Comparison of ENCODE assay signal across 8 cellular contexts in the genomic region with DNA sequence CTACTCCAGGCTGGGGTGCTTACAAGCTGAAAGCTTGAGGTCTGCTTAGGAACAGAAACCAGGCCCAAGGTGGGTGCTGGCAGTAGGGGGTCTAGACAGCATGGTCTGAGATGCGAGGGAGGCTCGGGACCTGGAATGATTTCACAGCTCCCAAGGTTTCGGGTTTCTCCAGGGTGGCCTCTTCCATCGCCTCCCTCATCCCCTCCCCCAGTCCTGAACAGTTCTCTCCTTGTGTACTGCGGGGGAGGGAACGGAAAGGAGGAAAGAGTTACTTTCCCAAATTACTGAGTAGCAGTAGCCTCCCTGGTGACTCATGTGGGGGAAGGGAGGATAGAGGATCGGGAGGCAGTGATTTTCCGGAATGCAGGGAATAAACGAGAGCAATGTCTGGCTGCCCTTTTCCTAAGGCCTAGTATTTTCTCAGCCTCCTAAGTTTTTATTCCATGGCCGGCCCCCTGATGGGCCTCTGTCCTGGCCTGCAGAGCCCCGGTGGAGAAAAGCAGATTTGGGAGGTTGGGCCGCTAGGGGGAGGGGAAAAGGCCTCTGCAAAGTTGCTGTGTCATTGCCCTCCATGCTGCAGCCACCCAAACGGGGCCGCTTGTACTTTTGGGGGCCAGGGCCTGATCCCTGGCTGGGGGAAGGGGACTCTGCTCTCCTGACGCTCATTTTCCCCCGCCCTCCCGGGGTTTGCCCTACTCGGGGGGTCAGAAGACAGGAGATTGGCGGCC. TPM values are rescaled to one million over a fixed set of nuclear protein-coding genes. Genes with fewer than 3 reads are reported as not detected.
DNase-seq lines count a peak whose midpoint lies in the region; ATAC-seq and TF ChIP-seq lines count a peak whose summit lies in the region.

No MANE protein-coding gene starts in this region.

- peaks cover 24% of the 10 kb centered on the region for H3K36me3 Mint-ChIP-seq in CD4-positive, CD25-positive, alpha-beta regulatory T cell
- peaks cover 31 to 46% of the 10 kb centered on the region in 2 donors for H3K36me3 Mint-ChIP-seq in activated T-cell treated with anti-CD3 and anti-CD28 coated beads, Interleukin-2, amount 50 U/mL, for 72 hours (ENCODE audit: insufficient read depth in 2 of 2)
- peaks cover 27% of the 10 kb centered on the region for H3K36me3 Mint-ChIP-seq in nephron progenitor cell (ENCODE audit: low read depth)

- no peak for ATAC-seq in CD4-positive, CD25-positive, alpha-beta regulatory T cell (ENCODE audit: low read depth in 2 of 2)
- peak in 1 of 2 donors; percentile 0 for ATAC-seq in activated T-cell treated with anti-CD3 and anti-CD28 coated beads, Interleukin-2, amount 50 U/mL, for 72 hours (replicated peaks in 1 of 2)
- ATAC-seq in GM19455 (IDR thresholded peaks at IDR 0.05; ENCODE audit: unreplicated experiment), result no peak

- H4K20me1 ChIP-seq in fibroblast of lung (ENCODE audit: control insufficient read depth, extremely low read depth, insufficient read depth, low read length), result peaks cover 8% of the 10 kb centered on the region

- H3K9me3 ChIP-seq in CD4-positive, CD25-positive, alpha-beta regulatory T cell (ENCODE audit: control insufficient read depth in 2 of 2, low read length in 2 of 2), result no peaks in the 10 kb centered on the region
- H3K9me3 ChIP-seq in fibroblast of lung (ENCODE audit: control insufficient read depth, insufficient read depth, low read depth, low read length), result no peaks in the 10 kb centered on the region

- peak overlapping the region; percentile 95 for H3K4me3 ChIP-seq in CD4-positive, CD25-positive, alpha-beta regulatory T cell (ENCODE audit: low read depth, low read length)
- H3K4me3 ChIP-seq in fibroblast of lung (replicated peaks in 1 of 4; ENCODE audit: control extremely low read depth in 1 of 4, insufficient read depth in 1 of 4, low read depth in 3 of 4, low read length in 4 of 4), result peak overlapping the region; percentile 72 to 85 (median 76)

- peaks cover 26 to 42% (median 30%) of the 10 kb centered on the region in 4 donors for H3K4me1 Mint-ChIP-seq in CD4-positive, CD25-positive, alpha-beta regulatory T cell
- H3K4me1 Mint-ChIP-seq in activated T-cell treated with anti-CD3 and anti-CD28 coated beads, Interleukin-2, amount 50 U/mL, for 72 hours (ENCODE audit: low read depth), result peaks cover 32% of the 10 kb centered on the region
- H3K4me1 Mint-ChIP-seq in nephron progenitor cell, result peaks cover 36% of the 10 kb centered on the region

- H3K36me3 ChIP-seq in CD4-positive, CD25-positive, alpha-beta regulatory T cell (ENCODE audit: control insufficient read depth, insufficient read depth, low read length), result peaks cover 7% of the 10 kb centered on the region
- H3K36me3 ChIP-seq in fibroblast of lung (ENCODE audit: control insufficient read depth, insufficient read depth, low read length), result peaks cover 16% of the 10 kb centered on the region

- TF ChIP-seq CTCF in fibroblast of lung (conservative IDR thresholded peaks at IDR 0.05 in 1 of 2, IDR thresholded peaks at IDR 0.05 in 1 of 2; ENCODE audit: low read depth in 1 of 2, low read length in 2 of 2) (peak; percentile 22 to 28), nephron progenitor cell (IDR thresholded peaks at IDR 0.05) (peak; percentile 21)

- peaks cover 66% of the 10 kb centered on the region for H3K4me1 ChIP-seq in CD4-positive, CD25-positive, alpha-beta regulatory T cell (ENCODE audit: control insufficient read depth, insufficient read depth, low read length, poor library complexity, severe bottlenecking)
- peaks cover 13% of the 10 kb centered on the region for H3K4me1 ChIP-seq in fibroblast of lung (ENCODE audit: control insufficient read depth, extremely low read depth, insufficient read depth, low read length)

- H3K9me3 Mint-ChIP-seq in CD4-positive, CD25-positive, alpha-beta regulatory T cell, result peaks cover 0 to 3% (median 0%) of the 10 kb centered on the region in 7 donors
- H3K9me3 Mint-ChIP-seq in activated T-cell treated with anti-CD3 and anti-CD28 coated beads, Interleukin-2, amount 50 U/mL, for 72 hours, result no peaks in the 10 kb centered on the region
- H3K9me3 Mint-ChIP-seq in nephron progenitor cell, result no peaks in the 10 kb centered on the region

- peak overlapping the region; percentile 94 to 98 (median 97) for H3K4me3 Mint-ChIP-seq in CD4-positive, CD25-positive, alpha-beta regulatory T cell
- peak overlapping the region; percentile 86 to 97 for H3K4me3 Mint-ChIP-seq in activated T-cell treated with anti-CD3 and anti-CD28 coated beads, Interleukin-2, amount 50 U/mL, for 72 hours
- H3K4me3 Mint-ChIP-seq in nephron progenitor cell, result peak overlapping the region; percentile 98

- H3K4me2 ChIP-seq in fibroblast of lung (ENCODE audit: extremely low read depth, insufficient read depth, low read length), result peak overlapping the region; percentile 92

- H3K27me3 ChIP-seq in CD4-positive, CD25-positive, alpha-beta regulatory T cell (ENCODE audit: control insufficient read depth, insufficient read depth, low read length), result no peaks in the 10 kb centered on the region
- H3K27me3 ChIP-seq in fibroblast of lung (ENCODE audit: control insufficient read depth, insufficient read depth, low read length), result no peaks in the 10 kb centered on the region

- H2AFZ ChIP-seq in fibroblast of lung (ENCODE audit: low read length), result no peak overlapping the region

- H3K9ac ChIP-seq in fibroblast of lung (ENCODE audit: insufficient read depth, low read length), result peak overlapping the region; percentile 97

- H3K27ac ChIP-seq in CD4-positive, CD25-positive, alpha-beta regulatory T cell (ENCODE audit: insufficient read depth, low read length, poor library complexity, severe bottlenecking), result peak overlapping the region; percentile 98
- H3K27ac ChIP-seq in fibroblast of lung (ENCODE audit: insufficient read depth, low read length), result peak overlapping the region; percentile 100

- H3K27me3 Mint-ChIP-seq in CD4-positive, CD25-positive, alpha-beta regulatory T cell, result peaks cover 22% of the 10 kb centered on the region
- H3K27me3 Mint-ChIP-seq in activated T-cell treated with anti-CD3 and anti-CD28 coated beads, Interleukin-2, amount 50 U/mL, for 72 hours (ENCODE audit: low read depth), result no peaks in the 10 kb centered on the region
- peaks cover 8% of the 10 kb centered on the region for H3K27me3 Mint-ChIP-seq in nephron progenitor cell (ENCODE audit: low read depth, poor library complexity)

- peak; percentile 53 to 84 (median 75) for DNase-seq in CD4-positive, CD25-positive, alpha-beta regulatory T cell
- peak in 73 of 76 experiments; percentile 50 to 91 (median 82) for DNase-seq in HUDEP-2 (lab: John Stamatoyannopoulos, UW; ENCODE audit: unreplicated experiment in 76 of 76)
- peak; percentile 72 for DNase-seq in OCI-M2 (lab: John Stamatoyannopoulos, UW; ENCODE audit: unreplicated experiment)
- DNase-seq in activated T-cell treated with anti-CD3 and anti-CD28 coated beads, Interleukin-2, amount 50 U/mL, for 72 hours, result peak; percentile 81 to 85
- peak; percentile 96 to 97 for DNase-seq in fibroblast of lung (ENCODE audit: low read depth in 2 of 2)
- peak; percentile 76 for DNase-seq in nephron progenitor cell
- peak; percentile 97 for DNase-seq in stromal cell of bone marrow (ENCODE audit: low read depth)

- H3K79me2 ChIP-seq in fibroblast of lung (ENCODE audit: control insufficient read depth, insufficient read depth, low read length), result peaks cover 36% of the 10 kb centered on the region

- peak overlapping the region; percentile 98 to 100 (median 99) for H3K27ac Mint-ChIP-seq in CD4-positive, CD25-positive, alpha-beta regulatory T cell
- peak overlapping the region; percentile 98 for H3K27ac Mint-ChIP-seq in activated T-cell treated with anti-CD3 and anti-CD28 coated beads, Interleukin-2, amount 50 U/mL, for 72 hours
- H3K27ac Mint-ChIP-seq in nephron progenitor cell, result peak overlapping the region; percentile 100

RNA-seq across cellular contexts. Expression of gene BRD2, which starts 1.5 kb away (rescaled TPM):
- total RNA-seq in CD4-positive, CD25-positive, alpha-beta regulatory T cell, result 425 TPM
- 10 to 100 TPM; 43.9 to 58.7 (median 53.8) TPM for polyA plus RNA-seq in CD4-positive, CD25-positive, alpha-beta regulatory T cell
- 100 to 1,000 TPM; 238 to 291 TPM for total RNA-seq in activated T-cell treated with anti-CD3 and anti-CD28 coated beads, Interleukin-2, amount 50 U/mL, for 72 hours
- 59.3 and 75.6 TPM in 2 replicates for total RNA-seq in fibroblast of lung
- 126 and 154 TPM in 2 replicates for polyA plus RNA-seq in fibroblast of lung
- 97.2 and 108 TPM in 2 replicates for polyA plus RNA-seq in fibroblast of lung (2012)
- polyA minus RNA-seq in fibroblast of lung (ENCODE audit: low replicate concordance), result 103 and 130 TPM in 2 replicates

RNA-seq across cellular contexts. Expression of gene HLA-DMA, which starts 17.0 kb away (rescaled TPM):
- 53.1 TPM for total RNA-seq in CD4-positive, CD25-positive, alpha-beta regulatory T cell
- 10 to 100 TPM; 32.3 to 89.3 (median 70.1) TPM for polyA plus RNA-seq in CD4-positive, CD25-positive, alpha-beta regulatory T cell
- total RNA-seq in activated T-cell treated with anti-CD3 and anti-CD28 coated beads, Interleukin-2, amount 50 U/mL, for 72 hours, result 10 to 100 TPM; 19.4 to 20.2 TPM
- 9.8 and 12.1 TPM in 2 replicates for total RNA-seq in fibroblast of lung
- polyA plus RNA-seq in fibroblast of lung, result 3.7 and 7.1 TPM in 2 replicates
- polyA plus RNA-seq in fibroblast of lung (2012), result 6.0 and 13.7 TPM in 2 replicates
- 4.1 and 20.2 TPM in 2 replicates for polyA minus RNA-seq in fibroblast of lung (ENCODE audit: low replicate concordance)

RNA-seq across cellular contexts. Expression of gene HLA-DMB, which starts 29.0 kb away (rescaled TPM):
- 17.6 TPM for total RNA-seq in CD4-positive, CD25-positive, alpha-beta regulatory T cell
- polyA plus RNA-seq in CD4-positive, CD25-positive, alpha-beta regulatory T cell, result 10 to 100 TPM; 12.8 to 44.2 (median 32.4) TPM
- total RNA-seq in activated T-cell treated with anti-CD3 and anti-CD28 coated beads, Interleukin-2, amount 50 U/mL, for 72 hours, result 1 to 10 TPM; 3.4 to 3.6 TPM
- 0.51 and 0.83 TPM in 2 replicates for total RNA-seq in fibroblast of lung
- 0.28 TPM in 2 replicates for polyA plus RNA-seq in fibroblast of lung
- polyA plus RNA-seq in fibroblast of lung (2012), result 0.09 and 0.15 TPM in 2 replicates
- polyA minus RNA-seq in fibroblast of lung (ENCODE audit: low replicate concordance), result not detected in 2 replicates

RNA-seq across cellular contexts. Expression of gene HLA-DOA, which starts 39.5 kb away (rescaled TPM):
- 14.0 TPM for total RNA-seq in CD4-positive, CD25-positive, alpha-beta regulatory T cell
- polyA plus RNA-seq in CD4-positive, CD25-positive, alpha-beta regulatory T cell, result 10 to 100 TPM in 1 of 4 donors, 1 to 10 TPM in 3; 7.0 to 14.9 (median 8.9) TPM
- 1 to 10 TPM; 3.1 to 3.9 TPM for total RNA-seq in activated T-cell treated with anti-CD3 and anti-CD28 coated beads, Interleukin-2, amount 50 U/mL, for 72 hours
- total RNA-seq in fibroblast of lung, result not detected in 2 replicates
- polyA plus RNA-seq in fibroblast of lung, result not detected in 2 replicates
- not detected in 2 replicates for polyA plus RNA-seq in fibroblast of lung (2012)
- not detected in 2 replicates for polyA minus RNA-seq in fibroblast of lung (ENCODE audit: low replicate concordance)
